In genomic region chr1:226066415-226067077, GRCh38 we compare ENCODE assay signal across 10 cellular contexts. TPM values are rescaled to one million over a fixed set of nuclear protein-coding genes. Genes with fewer than 3 reads are reported as not detected.
DNase-seq lines count a peak whose midpoint lies in the region; TF ChIP-seq lines count a peak whose summit lies in the region.
"Had no signal": no experiment of that assay in that cellular context is flagged by ENCODE, and none has a peak within 500 bp of the region (broad histone marks: within the 10 kb centered on the region; RNA-seq: fewer than 3 reads in every experiment).

No MANE protein-coding gene starts in this region.

- H3K27ac ChIP-seq in HUES64 (ENCODE audit: low read depth, low read length) (no peak overlapping the region), neural cell (ENCODE audit: low read length) (no peak overlapping the region), Karpas-422 (ENCODE audit: low read length) (no peak overlapping the region), SJCRH30 (no peak overlapping the region)

- H3K4me3 ChIP-seq in HUES64 (ENCODE audit: low read length) (peak overlapping the region; percentile 89), neural cell (ENCODE audit: low read length) (peak overlapping the region; percentile 86), Karpas-422 (ENCODE audit: low read length) (no peak overlapping the region), SJCRH30 (no peak overlapping the region)
- H3K4me3 ChIP-seq: lung had no signal

- H3K4me1 Mint-ChIP-seq in Calu3 (ENCODE audit: low read depth, unreplicated experiment), result peaks cover 40% of the 10 kb centered on the region

- H3K9me3 ChIP-seq in HUES64 (ENCODE audit: insufficient read depth, low read depth, low read length) (no peaks in the 10 kb centered on the region), neural cell (ENCODE audit: low read length) (no peaks in the 10 kb centered on the region), Karpas-422 (ENCODE audit: low read length) (no peaks in the 10 kb centered on the region), SJCRH30 (replicated peaks) (no peaks in the 10 kb centered on the region)

- no peak overlapping the region for H3K9ac ChIP-seq in HUES64 (ENCODE audit: low read depth, low read length)
- peak overlapping the region; percentile 44 for H3K9ac ChIP-seq in neural cell (ENCODE audit: low read length)
- H3K9ac ChIP-seq in Karpas-422 (ENCODE audit: low read length), result no peak overlapping the region

- H3K36me3 Mint-ChIP-seq in Calu3 (ENCODE audit: insufficient read depth, unreplicated experiment), result peaks cover 95% of the 10 kb centered on the region

- H3K27me3 ChIP-seq in HUES64 (ENCODE audit: insufficient read depth, low read length) (no peaks in the 10 kb centered on the region), neural cell (ENCODE audit: insufficient read depth, low read depth, low read length) (no peaks in the 10 kb centered on the region), Karpas-422 (ENCODE audit: low read length) (no peaks in the 10 kb centered on the region; the same call in 1 of the 2 replicates), SJCRH30 (no peaks in the 10 kb centered on the region)

- H3K4me1 ChIP-seq in HUES64 (ENCODE audit: insufficient read depth, low read length) (peaks cover 23% of the 10 kb centered on the region), Karpas-422 (ENCODE audit: low read length) (peaks cover 24% of the 10 kb centered on the region), SJCRH30 (peaks cover 9% of the 10 kb centered on the region)

- H3K4me3 Mint-ChIP-seq in Calu3 (ENCODE audit: low read depth, unreplicated experiment), result peak overlapping the region; percentile 1

- H4K20me1 ChIP-seq in neural cell (ENCODE audit: insufficient read depth) (peaks cover 70% of the 10 kb centered on the region), Karpas-422 (ENCODE audit: insufficient read depth, low read depth, low read length) (peaks cover 49% of the 10 kb centered on the region)

- peaks cover 12% of the 10 kb centered on the region for H3F3A ChIP-seq in neural cell (ENCODE audit: insufficient read depth, low read length, poor library complexity, severe bottlenecking)

- no peak for TF ChIP-seq EP300 in neural cell (conservative IDR thresholded peaks at IDR 0.05; ENCODE audit: poor library complexity, severe bottlenecking)

- H3K9me2 ChIP-seq in neural cell (ENCODE audit: insufficient read depth, low read length) (no peaks in the 10 kb centered on the region), Karpas-422 (replicated peaks; ENCODE audit: insufficient read depth, low read length) (no peaks in the 10 kb centered on the region)

- intact Hi-C loops in Calu3 (cut with micrococcal nuclease; ENCODE audit: unreplicated experiment), result loop anchor here (5.0 to 10.0 kb wide), 3 partner anchors 36 to 192 kb away; partner anchors contain the start of gene ACBD3

- H3K36me3 ChIP-seq in HUES64 (ENCODE audit: insufficient read depth, low read length) (peaks cover 63% of the 10 kb centered on the region), neural cell (ENCODE audit: insufficient read depth, low read length) (peaks cover 12% of the 10 kb centered on the region), Karpas-422 (ENCODE audit: insufficient read depth, low read length) (peaks cover 50% of the 10 kb centered on the region), SJCRH30 (peaks cover 67% of the 10 kb centered on the region)

- H3K79me2 ChIP-seq in neural cell (replicated peaks; ENCODE audit: insufficient read depth, low read length) (peaks cover 81% of the 10 kb centered on the region), Karpas-422 (ENCODE audit: low read length) (peaks cover 55% of the 10 kb centered on the region)

- CTCF ChIA-PET in Calu3 (lab: Charles Lee), result no interaction called here

- no TSS peak for BruUV-seq in Calu3 (replicated peaks; lab: Mats Ljungman, UMichigan)

- TF ChIP-seq CTCF in Calu3 (IDR thresholded peaks at IDR 0.05; ENCODE audit: unreplicated experiment) (no peak), neural cell (IDR thresholded peaks at IDR 0.05; ENCODE audit: poor library complexity, severe bottlenecking) (no peak)

- no peaks in the 10 kb centered on the region for H3K9me3 Mint-ChIP-seq in Calu3 (ENCODE audit: low read depth, unreplicated experiment)

- 75% methylated on average over 2 of the region's 4 CpGs for WGBS in HUES64

- TF ChIP-seq RAD21 in neural cell (conservative IDR thresholded peaks at IDR 0.05), result no peak

- H3K4me2 ChIP-seq in neural cell (ENCODE audit: low read length), result peak overlapping the region; percentile 91
- no peak overlapping the region for H3K4me2 ChIP-seq in Karpas-422 (ENCODE audit: low read depth, low read length, poor library complexity, severe bottlenecking)

- no peak overlapping the region for H3K27ac Mint-ChIP-seq in Calu3 (ENCODE audit: unreplicated experiment)

- H3K27me3 Mint-ChIP-seq in Calu3 (ENCODE audit: unreplicated experiment), result no peaks in the 10 kb centered on the region

- H2AFZ ChIP-seq in neural cell (ENCODE audit: low read depth, low read length) (no peak overlapping the region), Karpas-422 (ENCODE audit: low read length) (no peak overlapping the region)

- DNase-seq in Calu3, result no peak
- DNase-seq in cerebellar cortex (ENCODE audit: low spot score), result peak; percentile 32
- DNase-seq in DMS79 (lab: John Stamatoyannopoulos, UW), result no peak
- DNase-seq in Karpas-422, result no peak
- no peak for DNase-seq in SJCRH30
- DNase-seq: activated naive CD4-positive, alpha-beta T cell treated with anti-CD3 and anti-CD28 coated beads, Interleukin-2, amount 50 U/mL, for 16 hours; NCI-H526 treated with DMSO at 0.1 percent for 48 hours had no signal

TF ChIP-seq in neural cell, 6 proteins besides CTCF, POLR2A, EP300 and RAD21:
- TF ChIP-seq EZH2 (IDR thresholded peaks at IDR 0.05; ENCODE audit: borderline replicate concordance, insufficient read depth, low read length, poor library complexity, severe bottlenecking) (no peak), TAF1 (IDR thresholded peaks at IDR 0.05; ENCODE audit: low read depth) (no peak), REST (IDR thresholded peaks at IDR 0.05; ENCODE audit: borderline replicate concordance) (no peak), MXI1 (conservative IDR thresholded peaks at IDR 0.05; ENCODE audit: poor library complexity, severe bottlenecking) (no peak), SMC3 (conservative IDR thresholded peaks at IDR 0.05; ENCODE audit: poor library complexity) (no peak), POLR2AphosphoS5 (IDR thresholded peaks at IDR 0.05) (no peak)

RNA-seq across cellular contexts. Expression of gene H3-3A, which starts 4.0 kb away (rescaled TPM):
- total RNA-seq in Calu3 (2022), result 539 and 568 TPM in 2 replicates
- polyA plus RNA-seq in HUES64 (2013, experiment 1 of 2), result 1,082 TPM
- 1,153 TPM for polyA plus RNA-seq in HUES64 (2013, experiment 2 of 2)
- 2,069 and 2,124 TPM in 2 replicates for polyA plus RNA-seq in neural cell
- polyA minus RNA-seq in neural cell, result 654 and 729 TPM in 2 replicates
- total RNA-seq in Karpas-422 (2014; rRNA removed; shearing (Covaris generic); ENCODE audit: low replicate concordance), result 236 and 436 TPM in 2 replicates
- total RNA-seq in SJCRH30 (2014; rRNA removed; shearing (Covaris generic)), result 923 and 957 TPM in 2 replicates

Comparison
In these comparisons a context has a peak if more than half of its experiments do, and no peak if none do; other contexts are left out.
1. H3K4me3 ChIP-seq: peak in HUES64 (single experiment) and neural cell (single experiment); none in Karpas-422 (single experiment) and SJCRH30 (single experiment).